Comparison of ENCODE assay signal across 29 cellular contexts in genomic region chr2:205976120-205976814, GRCh38.
"Had no signal": no experiment of that assay in that cellular context is flagged by ENCODE, and none has a peak within 500 bp of the region (broad histone marks: within the 10 kb centered on the region; RNA-seq: fewer than 3 reads in every experiment).

No MANE protein-coding gene starts in this region.

- H3K27ac Mint-ChIP-seq: activated CD4-positive, alpha-beta T cell treated with anti-CD3 and anti-CD28 coated beads, Interleukin-2, amount 10 ng/mL, durations not matched to agents 7 days and 5 days; activated CD8-positive, alpha-beta T cell treated with anti-CD3 and anti-CD28 coated beads, Interleukin-2, amount 10 ng/mL, durations not matched to agents 7 days and 5 days; memory B cell; naive thymus-derived CD8-positive, alpha-beta T cell; T-helper 2 cell treated with Interferon-gamma antibody and Interleukin-4, amounts not matched to agents 5 μg/mL and 100 μg/mL, for 36 hours had no signal

- H3K9me3 Mint-ChIP-seq: central memory CD8-positive, alpha-beta T cell; T-helper 2 cell treated with Interferon-gamma antibody and Interleukin-4, amounts not matched to agents 5 μg/mL and 100 μg/mL, for 36 hours had no signal

- H3K36me3 Mint-ChIP-seq: memory B cell had no signal

- H3K27me3 ChIP-seq: brain microvascular endothelial cell, neutrophil, tibial artery, uterus had no signal

- H3K4me1 Mint-ChIP-seq: activated CD4-positive, alpha-beta T cell treated with anti-CD3 and anti-CD28 coated beads, Interleukin-2, amount 10 ng/mL, durations not matched to agents 7 days and 5 days; central memory CD8-positive, alpha-beta T cell; memory B cell; naive thymus-derived CD8-positive, alpha-beta T cell had no signal

- DNase-seq: activated CD4-positive, alpha-beta T cell treated with anti-CD3 and anti-CD28 coated beads, Interleukin-2, amount 10 ng/mL, durations not matched to agents 7 days and 5 days; activated CD8-positive, alpha-beta memory T cell treated with anti-CD3 and anti-CD28 coated beads, Interleukin-2, amount 50 U/mL, for 48 hours; activated CD8-positive, alpha-beta T cell treated with anti-CD3 and anti-CD28 coated beads, Interleukin-2, amount 10 ng/mL, durations not matched to agents 7 days and 5 days; activated effector memory CD4-positive, alpha-beta T cell treated with Interleukin-2 at 50 U/mL for 16 hours; activated naive CD4-positive, alpha-beta T cell treated with anti-CD3 and anti-CD28 coated beads, Interleukin-2, amount 50 U/mL, for 16 hours; activated T-cell treated with anti-CD3 and anti-CD28 coated beads, Interleukin-2, amount 50 U/mL, for 48 hours; aorta; brain microvascular endothelial cell; effector CD4-positive, alpha-beta T cell; heart left ventricle; kidney glomerular epithelial cell; left ventricle myocardium inferior; naive thymus-derived CD8-positive, alpha-beta T cell; posterior cingulate gyrus; retina; stimulated activated CD4-positive, alpha-beta T cell treated with anti-CD3 and anti-CD28 coated beads, Interleukin-12 subunit alpha, Interleukin-12 subunit beta, amount 100 ng/mL, for 4 hours; stimulated activated CD4-positive, alpha-beta T cell treated with anti-CD3 and anti-CD28 coated beads, Interleukin-1b, Interleukin-23, amount 100 ng/mL, for 48 hours; stimulated activated CD8-positive, alpha-beta memory T cell treated with anti-CD3 and anti-CD28 coated beads, Interleukin-4, amount 100 ng/mL, for 48 hours; stimulated activated naive CD4-positive, alpha-beta T cell treated with Interleukin-2 at 50 U/mL for 16 hours; substantia nigra; tibial artery; uterus had no signal

- H3K27ac ChIP-seq: brain microvascular endothelial cell, coronary artery, gastroesophageal sphincter, heart left ventricle, left ventricle myocardium inferior, neutrophil, tibial artery, uterus had no signal

- H3K4me3 Mint-ChIP-seq: activated CD4-positive, alpha-beta T cell treated with anti-CD3 and anti-CD28 coated beads, Interleukin-2, amount 10 ng/mL, durations not matched to agents 7 days and 5 days; activated CD8-positive, alpha-beta T cell treated with anti-CD3 and anti-CD28 coated beads, Interleukin-2, amount 10 ng/mL, durations not matched to agents 7 days and 5 days; central memory CD8-positive, alpha-beta T cell; memory B cell; naive thymus-derived CD8-positive, alpha-beta T cell; T-helper 2 cell treated with Interferon-gamma antibody and Interleukin-4, amounts not matched to agents 5 μg/mL and 100 μg/mL, for 36 hours had no signal

- H3K9me3 ChIP-seq: gastroesophageal sphincter, heart left ventricle, left ventricle myocardium inferior, mucosa of descending colon, neutrophil, tibial artery, uterus had no signal

- H3K36me3 ChIP-seq: brain microvascular endothelial cell, gastroesophageal sphincter, heart left ventricle, left ventricle myocardium inferior, neutrophil, tibial artery, uterus had no signal

- ATAC-seq: activated CD8-positive, alpha-beta T cell treated with anti-CD3 and anti-CD28 coated beads, Interleukin-2, amount 10 ng/mL, durations not matched to agents 7 days and 5 days; gastroesophageal sphincter; naive thymus-derived CD8-positive, alpha-beta T cell had no signal

- H3K4me3 ChIP-seq: coronary artery, gastroesophageal sphincter, heart left ventricle, left ventricle myocardium inferior, mucosa of descending colon, tibial artery, uterus had no signal

- H3K4me1 ChIP-seq: heart left ventricle, left ventricle myocardium inferior, tibial artery, uterus had no signal
